Comparison of ENCODE assay signal across 23 cellular contexts in genomic region chr2:23123686-23124085, GRCh38.
"Had no signal": no experiment of that assay in that cellular context is flagged by ENCODE, and none has a peak within 500 bp of the region (broad histone marks: within the 10 kb centered on the region; RNA-seq: fewer than 3 reads in every experiment).

No MANE protein-coding gene starts in this region.

- ATAC-seq: effector memory CD8-positive, alpha-beta T cell; esophagus mucosa; heart left ventricle; left cardiac atrium; left lung; left ventricle myocardium superior; lower lobe of right lung; mucosa of descending colon had no signal

- H3K36me3 ChIP-seq: colonic mucosa, esophagus squamous epithelium, gastrocnemius medialis, heart left ventricle, left lung, lower lobe of right lung had no signal

- H3K4me3 Mint-ChIP-seq: dendritic cell treated with granulocyte-macrophage colony-stimulating factor and Interleukin-4, amounts not matched to agents 40 ng/mL and 50 ng/mL, for 4 days; effector memory CD8-positive, alpha-beta T cell; endodermal cell; mesothelial cell of epicardium; naive B cell had no signal

- H3K27ac ChIP-seq: colonic mucosa, epithelial cell of prostate, esophagus squamous epithelium, gastrocnemius medialis, heart left ventricle, left lung, lower lobe of right lung had no signal

- H3K27me3 Mint-ChIP-seq: dendritic cell treated with granulocyte-macrophage colony-stimulating factor and Interleukin-4, amounts not matched to agents 40 ng/mL and 50 ng/mL, for 4 days; effector memory CD8-positive, alpha-beta T cell had no signal

- H3K4me3 ChIP-seq: colonic mucosa, esophagus squamous epithelium, gastrocnemius medialis, heart left ventricle, left lung, lower lobe of right lung, mucosa of descending colon had no signal

- H3K27ac Mint-ChIP-seq: dendritic cell treated with granulocyte-macrophage colony-stimulating factor and Interleukin-4, amounts not matched to agents 40 ng/mL and 50 ng/mL, for 4 days; effector memory CD8-positive, alpha-beta T cell; endodermal cell; mesothelial cell of epicardium; naive B cell had no signal

- DNase-seq: colonic mucosa; cortex of kidney; effector CD8-positive, alpha-beta T cell; effector memory CD8-positive, alpha-beta T cell; endodermal cell; erythroblast; esophagus squamous epithelium; foreskin fibroblast; foreskin melanocyte; gastrocnemius medialis; heart left ventricle; hippocampal formation; left cardiac atrium; left lung; left ventricle myocardium superior; lower lobe of right lung; mesenchymal stem cell; mucosa of descending colon; naive B cell had no signal

- H3K4me1 ChIP-seq: colonic mucosa, esophagus squamous epithelium, gastrocnemius medialis, heart left ventricle, left lung, lower lobe of right lung had no signal

- H3K4me1 Mint-ChIP-seq: endodermal cell, mesothelial cell of epicardium, naive B cell had no signal

- H3K36me3 Mint-ChIP-seq: mesothelial cell of epicardium had no signal

- H3K27me3 ChIP-seq: colonic mucosa, esophagus squamous epithelium, gastrocnemius medialis, heart left ventricle, left lung had no signal

- H3K9me3 ChIP-seq: colonic mucosa, esophagus squamous epithelium, gastrocnemius medialis, lower lobe of right lung, mucosa of descending colon had no signal
